ENCODE assay signal across 1 cellular context in genomic region chr10:103192451-103193106, GRCh38.
A peak's percentile ranks its signal among the peaks of the same experiment; 100 is the strongest.
TF ChIP-seq lines count a peak whose summit lies in the region.

No MANE protein-coding gene starts in this region.

TF ChIP-seq in GM12878, 131 proteins besides CTCF, POLR2A, EP300 and RAD21 (continued from another document):
- TF ChIP-seq NR2F1 (conservative IDR thresholded peaks at IDR 0.05) = peak; percentile 34
- TF ChIP-seq RELA (IDR thresholded peaks at IDR 0.05; ENCODE audit: borderline replicate concordance, partially characterized antibody) = no peak
- no peak for TF ChIP-seq ZBED1 (IDR thresholded peaks at IDR 0.05; ENCODE audit: borderline replicate concordance)
- no peak for TF ChIP-seq CBX5 (IDR thresholded peaks at IDR 0.05; ENCODE audit: low read depth)
- TF ChIP-seq SIN3A (IDR thresholded peaks at IDR 0.05; ENCODE audit: low read depth, low read length) = peak; percentile 66; the same call in 1 of the 2 replicates
- peak; percentile 64; the same call in 1 of the 2 replicates for TF ChIP-seq YY1 (IDR thresholded peaks at IDR 0.05; ENCODE audit: low read depth, low read length)
- no peak for TF ChIP-seq SUZ12 (IDR thresholded peaks at IDR 0.05; ENCODE audit: unreplicated experiment)
- TF ChIP-seq SMAD5 (IDR thresholded peaks at IDR 0.05; ENCODE audit: low read depth) = no peak
- peak; percentile 52; the same call in 1 of the 2 replicates for TF ChIP-seq MLLT1 (IDR thresholded peaks at IDR 0.05)
- 0 out of 2 replicates have a peak, but pooled peaks have one; percentile 46 for TF ChIP-seq RCOR1 (conservative IDR thresholded peaks at IDR 0.05; ENCODE audit: low read depth, low read length)
- no peak for TF ChIP-seq PML (IDR thresholded peaks at IDR 0.05; ENCODE audit: low read length)
- no peak for TF ChIP-seq IKZF2 (IDR thresholded peaks at IDR 0.05)
- TF ChIP-seq CREB1 (IDR thresholded peaks at IDR 0.05; ENCODE audit: low read depth) = 0 out of 2 replicates have a peak, but pooled peaks have one; percentile 22
- no peak for TF ChIP-seq IRF4 (IDR thresholded peaks at IDR 0.05; ENCODE audit: low read depth, low read length)
- peak; percentile 39 for TF ChIP-seq IKZF1 (conservative IDR thresholded peaks at IDR 0.05)
- TF ChIP-seq, protein P1, sequence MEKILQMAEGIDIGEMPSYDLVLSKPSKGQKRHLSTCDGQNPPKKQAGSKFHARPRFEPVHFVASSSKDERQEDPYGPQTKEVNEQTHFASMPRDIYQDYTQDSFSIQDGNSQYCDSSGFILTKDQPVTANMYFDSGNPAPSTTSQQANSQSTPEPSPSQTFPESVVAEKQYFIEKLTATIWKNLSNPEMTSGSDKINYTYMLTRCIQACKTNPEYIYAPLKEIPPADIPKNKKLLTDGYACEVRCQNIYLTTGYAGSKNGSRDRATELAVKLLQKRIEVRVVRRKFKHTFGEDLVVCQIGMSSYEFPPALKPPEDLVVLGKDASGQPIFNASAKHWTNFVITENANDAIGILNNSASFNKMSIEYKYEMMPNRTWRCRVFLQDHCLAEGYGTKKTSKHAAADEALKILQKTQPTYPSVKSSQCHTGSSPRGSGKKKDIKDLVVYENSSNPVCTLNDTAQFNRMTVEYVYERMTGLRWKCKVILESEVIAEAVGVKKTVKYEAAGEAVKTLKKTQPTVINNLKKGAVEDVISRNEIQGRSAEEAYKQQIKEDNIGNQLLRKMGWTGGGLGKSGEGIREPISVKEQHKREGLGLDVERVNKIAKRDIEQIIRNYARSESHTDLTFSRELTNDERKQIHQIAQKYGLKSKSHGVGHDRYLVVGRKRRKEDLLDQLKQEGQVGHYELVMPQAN (conservative IDR thresholded peaks at IDR 0.05) = peak; percentile 37
- TF ChIP-seq SREBF2 (IDR thresholded peaks at IDR 0.05; ENCODE audit: low read length) = no peak
- TF ChIP-seq CBFB (IDR thresholded peaks at IDR 0.05; ENCODE audit: low read depth) = no peak
